ENCODE assay signal across 8 cellular contexts in the genomic region with DNA sequence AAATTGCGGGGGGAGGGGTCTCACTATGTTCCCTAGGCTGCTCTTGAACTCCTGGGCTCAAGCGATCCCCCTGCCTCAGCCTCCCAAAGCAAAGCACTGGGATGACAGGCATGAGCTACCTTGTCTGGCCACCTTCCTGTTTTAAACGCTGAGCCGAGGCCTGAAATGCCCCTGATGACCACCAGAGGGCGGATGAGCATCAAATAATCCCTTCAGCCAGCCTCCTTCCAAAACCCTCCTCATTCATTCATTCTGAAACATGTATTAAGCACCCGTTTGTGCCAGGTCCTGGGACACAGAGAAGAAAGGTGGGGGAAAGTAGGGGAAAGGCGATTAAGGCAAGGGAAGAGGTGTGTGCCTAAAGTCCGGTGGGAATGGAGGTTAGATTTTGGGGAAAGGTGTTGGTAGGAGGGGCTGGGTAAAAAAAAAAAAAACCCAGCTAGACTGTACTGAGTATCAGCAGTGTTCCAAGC. TPM values are rescaled to one million over a fixed set of nuclear protein-coding genes. Genes with fewer than 3 reads are reported as not detected.
DNase-seq lines count a peak whose midpoint lies in the region; ATAC-seq and TF ChIP-seq lines count a peak whose summit lies in the region.

No MANE protein-coding gene starts in this region.

- peaks cover 13% of the 10 kb centered on the region for H3K4me1 Mint-ChIP-seq in activated T-cell treated with anti-CD3 and anti-CD28 coated beads, Interleukin-2, amount 50 U/mL, for 24 hours (ENCODE audit: low read depth)
- H3K4me1 Mint-ChIP-seq in neural progenitor cell = peaks cover 40% of the 10 kb centered on the region

- H3K9ac ChIP-seq in fibroblast of lung (ENCODE audit: insufficient read depth, low read length) (no peak overlapping the region), neural progenitor cell (no peak overlapping the region)

- no peak for TF ChIP-seq POLR2A in suprapubic skin (IDR thresholded peaks at IDR 0.05)

- H3K4me3 ChIP-seq in DOHH2 (ENCODE audit: low read length) (peak overlapping the region; percentile 19; the same call in 1 of the 2 replicates), Panc1 (ENCODE audit: low read depth in 2 of 2, low read length in 2 of 2) (no peak overlapping the region), fibroblast of lung (replicated peaks in 1 of 4; ENCODE audit: control extremely low read depth in 1 of 4, insufficient read depth in 1 of 4, low read depth in 3 of 4, low read length in 4 of 4) (no peak overlapping the region), neural progenitor cell (no peak overlapping the region), suprapubic skin (no peak overlapping the region)

- H3F3A ChIP-seq in DOHH2 (ENCODE audit: control insufficient read depth, insufficient read depth) = peaks cover 57% of the 10 kb centered on the region
- H3F3A ChIP-seq in neural progenitor cell (ENCODE audit: low read depth) = peaks cover 64% of the 10 kb centered on the region

- H3K27ac ChIP-seq in DOHH2 (ENCODE audit: low read depth, low read length) (peak overlapping the region; percentile 99), Panc1 (ENCODE audit: low read length) (no peak overlapping the region), fibroblast of lung (ENCODE audit: insufficient read depth, low read length) (no peak overlapping the region), neural progenitor cell (no peak overlapping the region), suprapubic skin (no peak overlapping the region)

- TF ChIP-seq CTCF in DOHH2 (IDR thresholded peaks at IDR 0.05; ENCODE audit: low read depth, low read length, poor library complexity, severe bottlenecking) (peak; percentile 90), Panc1 (IDR thresholded peaks at IDR 0.05) (peak; percentile 93), fibroblast of lung (conservative IDR thresholded peaks at IDR 0.05 in 1 of 2, IDR thresholded peaks at IDR 0.05 in 1 of 2; ENCODE audit: low read depth in 1 of 2, low read length in 2 of 2) (peak; percentile 95 to 97), neural progenitor cell (IDR thresholded peaks at IDR 0.05) (peak; percentile 96), suprapubic skin (IDR thresholded peaks at IDR 0.05) (peak; percentile 89 to 99)

- H2AFZ ChIP-seq in fibroblast of lung (ENCODE audit: low read length) (no peak overlapping the region), neural progenitor cell (replicated peaks) (no peak overlapping the region)

- H3K4me3 Mint-ChIP-seq in activated T-cell treated with anti-CD3 and anti-CD28 coated beads, Interleukin-2, amount 50 U/mL, for 24 hours = no peak overlapping the region
- H3K4me3 Mint-ChIP-seq in neural progenitor cell = no peak overlapping the region

- H3K9me3 ChIP-seq in DOHH2 (ENCODE audit: control insufficient read depth, insufficient read depth, low read length) (no peaks in the 10 kb centered on the region), Panc1 (ENCODE audit: control insufficient read depth, insufficient read depth, low read depth, low read length) (no peaks in the 10 kb centered on the region), fibroblast of lung (ENCODE audit: control insufficient read depth, insufficient read depth, low read depth, low read length) (no peaks in the 10 kb centered on the region), neural progenitor cell (ENCODE audit: low read depth) (no peaks in the 10 kb centered on the region), suprapubic skin (no peaks in the 10 kb centered on the region)

- BruUV-seq in Panc1 (replicated peaks; lab: Mats Ljungman, UMichigan) = no TSS peak

- intact Hi-C loops in Panc1 (cut with micrococcal nuclease; ENCODE audit: unreplicated experiment) = loop anchor here (1.0 kb wide), 1 partner anchor 37 kb away; no protein-coding TSS in a partner anchor

- no peak for TF ChIP-seq EP300 in suprapubic skin (IDR thresholded peaks at IDR 0.05)

- H3K27me3 Mint-ChIP-seq in activated T-cell treated with anti-CD3 and anti-CD28 coated beads, Interleukin-2, amount 50 U/mL, for 24 hours = peaks cover 20% of the 10 kb centered on the region
- peaks cover 15% of the 10 kb centered on the region for H3K27me3 Mint-ChIP-seq in neural progenitor cell (ENCODE audit: insufficient read depth, low read depth)

- H3K4me1 ChIP-seq in DOHH2 (ENCODE audit: control insufficient read depth, low read length) = peaks cover 93% of the 10 kb centered on the region
- peaks cover 40% of the 10 kb centered on the region for H3K4me1 ChIP-seq in Panc1 (ENCODE audit: control insufficient read depth, insufficient read depth, low read length)
- H3K4me1 ChIP-seq in fibroblast of lung (ENCODE audit: control insufficient read depth, extremely low read depth, insufficient read depth, low read length) = peaks cover 13% of the 10 kb centered on the region
- H3K4me1 ChIP-seq in neural progenitor cell = peaks cover 43% of the 10 kb centered on the region
- H3K4me1 ChIP-seq in suprapubic skin = peaks cover 55% of the 10 kb centered on the region

- H3K79me2 ChIP-seq in DOHH2 (ENCODE audit: control insufficient read depth, low read length) (peaks cover 36% of the 10 kb centered on the region), fibroblast of lung (ENCODE audit: control insufficient read depth, insufficient read depth, low read length) (no peaks in the 10 kb centered on the region), neural progenitor cell (ENCODE audit: low read depth) (peaks cover 23% of the 10 kb centered on the region)

- no peak overlapping the region for H3K27ac Mint-ChIP-seq in activated T-cell treated with anti-CD3 and anti-CD28 coated beads, Interleukin-2, amount 50 U/mL, for 24 hours
- H3K27ac Mint-ChIP-seq in neural progenitor cell = no peak overlapping the region

- peak overlapping the region; percentile 46 for H3K4me2 ChIP-seq in DOHH2 (ENCODE audit: low read length)
- H3K4me2 ChIP-seq in fibroblast of lung (ENCODE audit: extremely low read depth, insufficient read depth, low read length) = no peak overlapping the region
- H3K4me2 ChIP-seq in neural progenitor cell = no peak overlapping the region

- peak; percentile 20; the same call in 1 of the 2 replicates for ATAC-seq in Panc1
- ATAC-seq in GM21528 (IDR thresholded peaks at IDR 0.05; ENCODE audit: low FRiP score, unreplicated experiment) = no peak

- no peaks in the 10 kb centered on the region for H3K9me2 ChIP-seq in DOHH2 (replicated peaks; ENCODE audit: control insufficient read depth, low read length)

- in situ Hi-C loops in Panc1 (cut with HindIII; ENCODE audit: low pct_unique_long_range_greater_than_20kb, low sequenced_read_pairs) = no loop called here

- peaks cover 24% of the 10 kb centered on the region for H3K36me3 ChIP-seq in DOHH2 (ENCODE audit: control insufficient read depth, low read length)
- peaks cover 2% of the 10 kb centered on the region; the same call in 1 of the 2 replicates for H3K36me3 ChIP-seq in Panc1 (ENCODE audit: control insufficient read depth, insufficient read depth, low read length)
- H3K36me3 ChIP-seq in fibroblast of lung (ENCODE audit: control insufficient read depth, insufficient read depth, low read length) = no peaks in the 10 kb centered on the region
- no peaks in the 10 kb centered on the region for H3K36me3 ChIP-seq in neural progenitor cell
- no peaks in the 10 kb centered on the region for H3K36me3 ChIP-seq in suprapubic skin

- H3K27me3 ChIP-seq in DOHH2 (ENCODE audit: control insufficient read depth, low read length) (no peaks in the 10 kb centered on the region), Panc1 (ENCODE audit: control insufficient read depth, insufficient read depth, low read length) (no peaks in the 10 kb centered on the region), fibroblast of lung (ENCODE audit: control insufficient read depth, insufficient read depth, low read length) (no peaks in the 10 kb centered on the region), neural progenitor cell (no peaks in the 10 kb centered on the region), suprapubic skin (no peaks in the 10 kb centered on the region)

- no peaks in the 10 kb centered on the region for H3K36me3 Mint-ChIP-seq in activated T-cell treated with anti-CD3 and anti-CD28 coated beads, Interleukin-2, amount 50 U/mL, for 24 hours (ENCODE audit: low read depth)
- no peaks in the 10 kb centered on the region for H3K36me3 Mint-ChIP-seq in neural progenitor cell

- no peaks in the 10 kb centered on the region for H4K20me1 ChIP-seq in DOHH2 (ENCODE audit: control insufficient read depth, insufficient read depth, low read depth, low read length)
- H4K20me1 ChIP-seq in fibroblast of lung (ENCODE audit: control insufficient read depth, extremely low read depth, insufficient read depth, low read length) = no peaks in the 10 kb centered on the region
- H4K20me1 ChIP-seq in neural progenitor cell (ENCODE audit: low read depth) = no peaks in the 10 kb centered on the region

- WGBS in suprapubic skin = 2% methylated on average over 8 of the region's 8 CpGs

- H3K9me3 Mint-ChIP-seq in activated T-cell treated with anti-CD3 and anti-CD28 coated beads, Interleukin-2, amount 50 U/mL, for 24 hours = no peaks in the 10 kb centered on the region
- H3K9me3 Mint-ChIP-seq in neural progenitor cell = no peaks in the 10 kb centered on the region

- POLR2A ChIA-PET in Panc1 (lab: Charles Lee) = interaction anchor here (0.7 kb wide), 2 partner anchors 27 to 221 kb away, joined by 9 to 24 read pairs; no protein-coding TSS in a partner anchor

- DNase-seq in Kasumi-1 (lab: John Stamatoyannopoulos, UW) (peak; percentile 68 to 77), Panc1 (ENCODE audit: low read depth, low spot score) (peak; percentile 73), fibroblast of lung (ENCODE audit: low read depth in 2 of 2) (peak; percentile 64 to 83), neural progenitor cell (ENCODE audit: low spot score) (peak; percentile 87), suprapubic skin (ENCODE audit: low spot score in 2 of 2) (peak in 1 of 2 donors; percentile 93)
- DNase-seq in activated T-cell treated with anti-CD3 and anti-CD28 coated beads, Interleukin-2, amount 50 U/mL, for 24 hours = peak; percentile 88

- CTCF ChIA-PET in Panc1 (lab: Charles Lee) = interaction anchor here (0.6 to 3.9 kb wide), 21 partner anchors 9 to 159 kb away, joined by 3 to 74 read pairs (median 5); a partner anchor contains a TSS

RNA-seq across cellular contexts. Expression of a gene that starts 30.7 kb away (rescaled TPM):
- total RNA-seq in Panc1 (2021; ENCODE audit: unreplicated experiment) (1,390 TPM), fibroblast of lung (481 and 664 TPM in 2 replicates), neural progenitor cell (ENCODE audit: low replicate concordance) (1,850 and 2,102 TPM in 2 replicates), suprapubic skin (1,000 to 10,000 TPM in 3 of 4 donors, 100 to 1,000 TPM in 1; 781 to 1,090 (median 1,063) TPM)
- polyA plus RNA-seq in Panc1 (2012; ENCODE audit: insufficient read length) = 1,958 TPM
- polyA plus RNA-seq in fibroblast of lung = 650 and 1,032 TPM in 2 replicates
- polyA plus RNA-seq in fibroblast of lung (2012) = 819 and 1,107 TPM in 2 replicates
- 34.8 and 35.0 TPM in 2 replicates for polyA minus RNA-seq in fibroblast of lung (ENCODE audit: low replicate concordance)
